In genomic region chr10:30671011-30671616, GRCh38 we compare ENCODE assay signal across 8 cellular contexts. TPM values are rescaled to one million over a fixed set of nuclear protein-coding genes. Genes with fewer than 3 reads are reported as not detected.
DNase-seq lines count a peak whose midpoint lies in the region; ATAC-seq and TF ChIP-seq lines count a peak whose summit lies in the region.

No MANE protein-coding gene starts in this region.

- no peaks in the 10 kb centered on the region for H3K27me3 ChIP-seq in BLaER1
- H3K27me3 ChIP-seq in upper lobe of right lung: no peaks in the 10 kb centered on the region

- no peaks in the 10 kb centered on the region for H3K4me1 ChIP-seq in BLaER1
- H3K4me1 ChIP-seq in upper lobe of right lung: no peaks in the 10 kb centered on the region

- ATAC-seq in upper lobe of right lung: peak; percentile 82
- ATAC-seq in GM21447 (IDR thresholded peaks at IDR 0.05; ENCODE audit: unreplicated experiment): no peak

- H3K4me2 ChIP-seq in BLaER1: 0 out of 2 replicates have a peak overlapping the region, but pooled peaks have one; percentile 4

- TF ChIP-seq CTCF in GM12875 (IDR thresholded peaks at IDR 0.05; ENCODE audit: borderline replicate concordance, insufficient read depth, low read depth, low read length) (peak; percentile 62), upper lobe of right lung (IDR thresholded peaks at IDR 0.05) (peak; percentile 81)

- no peaks in the 10 kb centered on the region for H3K9me3 ChIP-seq in BLaER1
- no peaks in the 10 kb centered on the region for H3K9me3 ChIP-seq in upper lobe of right lung

- peak; percentile 1 for DNase-seq in NCI-H1048 (lab: John Stamatoyannopoulos, UW)
- DNase-seq in SKM-1 treated with dmso at 0.1 percent for 144 hours (lab: John Stamatoyannopoulos, UW; ENCODE audit: unreplicated experiment): peak; percentile 12
- DNase-seq in dermis microvascular lymphatic vessel endothelial cell (ENCODE audit: low read depth in 2 of 2): peak; percentile 45 to 79
- DNase-seq in medulla oblongata (ENCODE audit: extremely low spot score): peak; percentile 90
- no peak for DNase-seq in upper lobe of right lung

- H3K4me3 ChIP-seq in BLaER1: no peak overlapping the region
- no peak overlapping the region for H3K4me3 ChIP-seq in GM12875 (ENCODE audit: low read depth, low read length)
- H3K4me3 ChIP-seq in upper lobe of right lung: peak overlapping the region; percentile 28

- no peaks in the 10 kb centered on the region for H4K20me1 ChIP-seq in BLaER1

- no peaks in the 10 kb centered on the region for H3K36me3 ChIP-seq in BLaER1
- H3K36me3 ChIP-seq in upper lobe of right lung: no peaks in the 10 kb centered on the region

- H3K27ac ChIP-seq in BLaER1: no peak overlapping the region
- no peak overlapping the region for H3K27ac ChIP-seq in upper lobe of right lung

- no peak overlapping the region for H3K9ac ChIP-seq in BLaER1

- intact Hi-C loops in upper lobe of right lung (cut with DNase I): no loop called here

RNA-seq across cellular contexts. Expression of gene LYZL2, which starts 41.6 kb away (rescaled TPM):
- total RNA-seq in dermis microvascular lymphatic vessel endothelial cell (not detected in 2 replicates), upper lobe of right lung (not detected)
